ENCODE assay signal across 19 cellular contexts in the genomic region with DNA sequence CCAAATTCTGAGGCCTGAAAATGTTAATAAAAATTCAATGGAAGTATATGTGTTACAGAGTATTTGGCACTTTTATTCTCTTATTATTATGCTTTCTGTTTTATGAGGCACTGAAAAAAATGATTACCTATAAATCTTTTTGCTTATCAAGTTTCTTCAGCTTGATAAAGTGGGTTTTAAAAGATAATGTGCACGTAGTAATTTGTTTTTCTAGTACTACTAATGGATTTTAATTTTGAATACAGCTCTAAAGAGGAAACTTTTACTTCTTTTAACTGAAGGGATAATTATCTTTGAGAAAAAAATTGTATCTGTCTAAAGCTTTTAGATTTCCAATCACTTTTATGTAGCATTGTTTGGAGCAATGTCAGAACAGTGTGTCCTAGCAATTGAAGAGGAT.
"Had no signal": no experiment of that assay in that cellular context is flagged by ENCODE, and none has a peak within 500 bp of the region (broad histone marks: within the 10 kb centered on the region; RNA-seq: fewer than 3 reads in every experiment).

No MANE protein-coding gene starts in this region.

- DNase-seq: IMR-90, Karpas-422, KG1, MG63, NCI-H1092 treated with DMSO at 0.1 percent for 48 hours, NCI-H1436, NCI-H187, NCI-H2029, NCI-H2081 treated with DMSO at 0.1 percent for 48 hours, NCI-H2227 treated with DMSO at 0.1 percent for 48 hours, NCI-H524, NCI-H526 treated with DMSO at 0.1 percent for 48 hours, NCI-H748 treated with DMSO at 0.1 percent for 48 hours, PC-3, SHP77, T-helper 1 cell had no signal

- FAIRE-seq: HepG2 had no signal

- H3K9me3 ChIP-seq: MG63 had no signal

- H3K4me3 ChIP-seq: MG63 had no signal

- H3K36me3 ChIP-seq: MG63 had no signal

- H3K27me3 ChIP-seq: MG63 had no signal

- H3K27ac ChIP-seq: RWPE1 had no signal

- ATAC-seq: HepG2, Panc1, PC-3 had no signal
